In genomic region chr17:41347872-41348760, GRCh38 we compare ENCODE assay signal across 18 cellular contexts. TPM values are rescaled to one million over a fixed set of nuclear protein-coding genes. Genes with fewer than 3 reads are reported as not detected.
DNase-seq lines count a peak whose midpoint lies in the region; ATAC-seq, FAIRE-seq and TF ChIP-seq lines count a peak whose summit lies in the region.
"Had no signal": no experiment of that assay in that cellular context is flagged by ENCODE, and none has a peak within 500 bp of the region (broad histone marks: within the 10 kb centered on the region; RNA-seq: fewer than 3 reads in every experiment).

No MANE protein-coding gene starts in this region.

- no peak overlapping the region for H3K9ac ChIP-seq in trophoblast cell (ENCODE audit: low read length)
- no peak overlapping the region for H3K9ac ChIP-seq in mesenchymal stem cell (ENCODE audit: low read length)
- H3K9ac ChIP-seq: BLaER1, KMS-11 had no signal

- TF ChIP-seq POLR2A in right lobe of liver (IDR thresholded peaks at IDR 0.05) = no peak

- H2BK120ac ChIP-seq in trophoblast cell (ENCODE audit: insufficient read depth, low read length, poor library complexity) (no peak overlapping the region), mesenchymal stem cell (ENCODE audit: low read depth, low read length) (no peak overlapping the region)

- H3K4me3 Mint-ChIP-seq in T-helper 17 cell = no peak overlapping the region
- H3K4me3 Mint-ChIP-seq in T-helper 2 cell treated with Interferon-gamma antibody and Interleukin-4, amounts not matched to agents 5 μg/mL and 100 μg/mL, for 36 hours = no peak overlapping the region

- peaks cover 6% of the 10 kb centered on the region for H3K4me1 Mint-ChIP-seq in T-helper 17 cell
- H3K4me1 Mint-ChIP-seq in T-helper 2 cell treated with Interferon-gamma antibody and Interleukin-4, amounts not matched to agents 5 μg/mL and 100 μg/mL, for 36 hours (ENCODE audit: low read depth) = peaks cover 3% of the 10 kb centered on the region

- no peak overlapping the region for H3K4me3 ChIP-seq in esophagus (ENCODE audit: low read depth in 1 of 2, low read length in 2 of 2)
- no peak overlapping the region for H3K4me3 ChIP-seq in trophoblast cell (ENCODE audit: low read depth, low read length)
- H3K4me3 ChIP-seq in right lobe of liver = no peak overlapping the region
- H3K4me3 ChIP-seq in mesenchymal stem cell (ENCODE audit: insufficient read depth in 1 of 2, low read depth in 1 of 2, low read length in 2 of 2) = no peak overlapping the region
- H3K4me3 ChIP-seq: BLaER1, MG63 had no signal

- peaks cover 4 to 14% of the 10 kb centered on the region in 2 donors for H3K4me1 ChIP-seq in esophagus (ENCODE audit: control insufficient read depth in 2 of 2, insufficient read depth in 2 of 2, low read length in 1 of 2)
- H3K4me1 ChIP-seq in trophoblast cell (ENCODE audit: control insufficient read depth in 1 of 2, insufficient read depth in 2 of 2, low read length in 2 of 2) = no peaks in the 10 kb centered on the region
- no peaks in the 10 kb centered on the region for H3K4me1 ChIP-seq in right lobe of liver
- H3K4me1 ChIP-seq in mesenchymal stem cell (ENCODE audit: control insufficient read depth, insufficient read depth, low read depth, low read length) = no peaks in the 10 kb centered on the region
- H3K4me1 ChIP-seq: BLaER1 had no signal

- H4K12ac ChIP-seq in trophoblast cell (ENCODE audit: low read depth, low read length) = no peak overlapping the region

- H3K36me3 Mint-ChIP-seq in T-helper 17 cell (ENCODE audit: low read depth) = no peaks in the 10 kb centered on the region
- H3K36me3 Mint-ChIP-seq in T-helper 2 cell treated with Interferon-gamma antibody and Interleukin-4, amounts not matched to agents 5 μg/mL and 100 μg/mL, for 36 hours (ENCODE audit: low read depth) = no peaks in the 10 kb centered on the region

- H3K4me2 ChIP-seq in trophoblast cell (ENCODE audit: low read length) = no peak overlapping the region
- no peak overlapping the region for H3K4me2 ChIP-seq in mesenchymal stem cell (ENCODE audit: low read length, poor library complexity, severe bottlenecking)
- H3K4me2 ChIP-seq: BLaER1, KMS-11 had no signal

- H3K27me3 Mint-ChIP-seq in T-helper 17 cell = no peaks in the 10 kb centered on the region
- peaks cover 11% of the 10 kb centered on the region for H3K27me3 Mint-ChIP-seq in T-helper 2 cell treated with Interferon-gamma antibody and Interleukin-4, amounts not matched to agents 5 μg/mL and 100 μg/mL, for 36 hours (ENCODE audit: low read depth)

- WGBS in esophagus, 2 donors = 46 to 59% methylated on average over 7 of the region's 7 CpGs
- WGBS in trophoblast cell (ENCODE audit: extremely low coverage, insufficient coverage, insufficient read length) = no CpG with 5 or more reads among the region's 7 CpGs
- WGBS in right lobe of liver (ENCODE audit: insufficient coverage, low coverage, low lambda C conversion rate, missing lambda C conversion rate) = 64% methylated on average over 4 of the region's 7 CpGs
- WGBS in mesenchymal stem cell = 91% methylated on average over 7 of the region's 7 CpGs

- H2BK15ac ChIP-seq in mesenchymal stem cell (ENCODE audit: low read depth, poor library complexity, severe bottlenecking) = no peak overlapping the region

- peak overlapping the region; percentile 72 to 85 for H3K27ac ChIP-seq in esophagus (ENCODE audit: low read depth in 2 of 2, low read length in 1 of 2)
- no peak overlapping the region for H3K27ac ChIP-seq in trophoblast cell (ENCODE audit: low read depth, low read length)
- no peak overlapping the region for H3K27ac ChIP-seq in right lobe of liver
- no peak overlapping the region for H3K27ac ChIP-seq in mesenchymal stem cell (ENCODE audit: low read length, poor library complexity, severe bottlenecking)
- H3K27ac ChIP-seq: BLaER1, KMS-11 had no signal

- peaks cover 3% of the 10 kb centered on the region for H3K79me1 ChIP-seq in trophoblast cell (ENCODE audit: low read length)
- H3K79me1 ChIP-seq in mesenchymal stem cell (replicated peaks; ENCODE audit: low read length, poor library complexity, severe bottlenecking) = no peaks in the 10 kb centered on the region

- FAIRE-seq in HTR-8/SVneo (lab: Jason Lieb, UNC) = peak; percentile 16

- DNase-seq in HTR-8/SVneo (ENCODE audit: insufficient read length, low spot score) (no peak), T-helper 17 cell (no peak), trophoblast cell (peak; percentile 77 to 81), right lobe of liver (no peak), mesenchymal stem cell (no peak)
- DNase-seq in T-helper 2 cell treated with Interferon-gamma antibody and Interleukin-4, amounts not matched to agents 5 μg/mL and 100 μg/mL, for 36 hours (ENCODE audit: low spot score) = no peak
- DNase-seq: GOT3, MG63, NCI-H1092 treated with DMSO at 0.1 percent for 48 hours, NCI-H187 treated with DMSO at 0.1 percent for 48 hours, NCI-H2171 treated with DMSO at 0.1 percent for 48 hours, NCI-H510A treated with DMSO at 0.1 percent for 48 hours, OCI-M1 had no signal

- TF ChIP-seq CTCF in right lobe of liver (IDR thresholded peaks at IDR 0.05) = no peak

- peaks cover 3% of the 10 kb centered on the region for H3K9me3 Mint-ChIP-seq in T-helper 2 cell treated with Interferon-gamma antibody and Interleukin-4, amounts not matched to agents 5 μg/mL and 100 μg/mL, for 36 hours

- H3K36me3 ChIP-seq in esophagus (ENCODE audit: control insufficient read depth in 2 of 2, insufficient read depth in 2 of 2, low read length in 1 of 2) (no peaks in the 10 kb centered on the region), trophoblast cell (ENCODE audit: control insufficient read depth in 1 of 2, insufficient read depth in 2 of 2, low read length in 2 of 2) (no peaks in the 10 kb centered on the region), right lobe of liver (no peaks in the 10 kb centered on the region), mesenchymal stem cell (ENCODE audit: control insufficient read depth in 1 of 2, insufficient read depth in 2 of 2, low read depth in 1 of 2, low read length in 2 of 2) (no peaks in the 10 kb centered on the region)
- H3K36me3 ChIP-seq: BLaER1, MG63 had no signal

- H2BK5ac ChIP-seq in trophoblast cell (ENCODE audit: low read depth, low read length, poor library complexity) (no peak overlapping the region), mesenchymal stem cell (ENCODE audit: low read depth, low read length, poor library complexity, severe bottlenecking) (no peak overlapping the region)

- H2BK12ac ChIP-seq in trophoblast cell (ENCODE audit: low read length) (no peak overlapping the region), mesenchymal stem cell (ENCODE audit: low read length in 2 of 2) (no peak overlapping the region)

- H3K14ac ChIP-seq in trophoblast cell (ENCODE audit: low read length) = no peak overlapping the region
- no peak overlapping the region for H3K14ac ChIP-seq in mesenchymal stem cell (ENCODE audit: low read length in 2 of 2)

- H3K27me3 ChIP-seq in esophagus (ENCODE audit: control insufficient read depth in 1 of 2, insufficient read depth in 2 of 2, low read length in 2 of 2) (no peaks in the 10 kb centered on the region), trophoblast cell (ENCODE audit: insufficient read depth, low read length) (no peaks in the 10 kb centered on the region), right lobe of liver (no peaks in the 10 kb centered on the region), mesenchymal stem cell (ENCODE audit: control insufficient read depth in 1 of 2, insufficient read depth in 1 of 2, low read length in 2 of 2) (peaks cover 0 to 41% of the 10 kb centered on the region in 2 experiments)
- H3K27me3 ChIP-seq: BLaER1, MG63 had no signal

- intact Hi-C loops in right lobe of liver (cut with DNase I) = no loop called here

- H2AFZ ChIP-seq in trophoblast cell (ENCODE audit: insufficient read depth, low read length, poor library complexity) (no peak overlapping the region), mesenchymal stem cell (ENCODE audit: low read depth, low read length) (no peak overlapping the region)

- H4K91ac ChIP-seq in trophoblast cell (ENCODE audit: low read depth, low read length) = no peak overlapping the region
- H4K91ac ChIP-seq in mesenchymal stem cell (ENCODE audit: low read length) = no peak overlapping the region

- H3K4ac ChIP-seq in trophoblast cell (ENCODE audit: low read depth, low read length) = no peak overlapping the region
- no peak overlapping the region for H3K4ac ChIP-seq in mesenchymal stem cell (ENCODE audit: low read depth in 1 of 2, low read length in 2 of 2)

- H3K9me3 ChIP-seq in T-helper 17 cell (ENCODE audit: control insufficient read depth, low read length, poor library complexity, severe bottlenecking) = no peaks in the 10 kb centered on the region
- H3K9me3 ChIP-seq in esophagus (ENCODE audit: control insufficient read depth in 2 of 2, insufficient read depth in 1 of 2, low read depth in 1 of 2, low read length in 1 of 2) = no peaks in the 10 kb centered on the region
- H3K9me3 ChIP-seq in trophoblast cell (ENCODE audit: insufficient read depth, low read depth, low read length) = no peaks in the 10 kb centered on the region
- H3K9me3 ChIP-seq in right lobe of liver = no peaks in the 10 kb centered on the region
- H3K9me3 ChIP-seq in mesenchymal stem cell (ENCODE audit: control insufficient read depth, low read length) = peaks cover 9% of the 10 kb centered on the region

- H2AK5ac ChIP-seq in trophoblast cell (ENCODE audit: low read length) (no peak overlapping the region), mesenchymal stem cell (ENCODE audit: low read length, severe bottlenecking) (no peak overlapping the region)

- H4K8ac ChIP-seq in trophoblast cell (ENCODE audit: low read depth, low read length) = no peak overlapping the region
- no peak overlapping the region for H4K8ac ChIP-seq in mesenchymal stem cell (ENCODE audit: low read length)

- H3K18ac ChIP-seq in trophoblast cell (ENCODE audit: low read length) = no peak overlapping the region
- H3K18ac ChIP-seq in mesenchymal stem cell (ENCODE audit: low read depth in 1 of 2, low read length in 2 of 2) = no peak overlapping the region

- ATAC-seq in T-helper 17 cell (no peak), right lobe of liver (no peak)

- H3K27ac Mint-ChIP-seq in T-helper 17 cell = peak overlapping the region; percentile 39
- no peak overlapping the region for H3K27ac Mint-ChIP-seq in T-helper 2 cell treated with Interferon-gamma antibody and Interleukin-4, amounts not matched to agents 5 μg/mL and 100 μg/mL, for 36 hours

- no peak overlapping the region for H3K23ac ChIP-seq in trophoblast cell (ENCODE audit: low read length)
- no peak overlapping the region for H3K23ac ChIP-seq in mesenchymal stem cell (ENCODE audit: low read length in 2 of 2)

- H3K79me2 ChIP-seq in trophoblast cell (ENCODE audit: control insufficient read depth, insufficient read depth, low read length, poor library complexity) = no peaks in the 10 kb centered on the region

RNA-seq across cellular contexts. Expression of gene KRT33A, which starts 2.5 kb away (rescaled TPM):
- total RNA-seq in T-helper 17 cell = not detected
- polyA plus RNA-seq in esophagus = 1 to 10 TPM in 1 of 2 donors, under 1 TPM in 1; 0.69 to 1.2 TPM
- not detected in 2 replicates for polyA plus RNA-seq in trophoblast cell (2013)
- total RNA-seq in right lobe of liver = not detected
- polyA plus RNA-seq in mesenchymal stem cell (2013, experiment 1 of 2) = not detected
- not detected for polyA plus RNA-seq in mesenchymal stem cell (2013, experiment 2 of 2)
- total RNA-seq: Daoy had no signal
- polyA plus RNA-seq: AG04450 had no signal

RNA-seq across cellular contexts. Expression of gene KRT33B, which starts 21.5 kb away (rescaled TPM):
- total RNA-seq in T-helper 17 cell = not detected
- under 1 TPM; 0.12 to 0.16 TPM for polyA plus RNA-seq in esophagus
- polyA plus RNA-seq in trophoblast cell (2013) = 0.03 and 0.04 TPM in 2 replicates
- total RNA-seq in right lobe of liver = not detected
- polyA plus RNA-seq in mesenchymal stem cell (2013, experiment 1 of 2) = not detected
- polyA plus RNA-seq in mesenchymal stem cell (2013, experiment 2 of 2) = not detected
- total RNA-seq: Daoy had no signal
- polyA plus RNA-seq: AG04450 had no signal

RNA-seq across cellular contexts. Expression of gene KRTAP17-1, which starts 32.6 kb away (rescaled TPM):
- not detected for total RNA-seq in T-helper 17 cell
- polyA plus RNA-seq in esophagus = not detected
- not detected in 2 replicates for polyA plus RNA-seq in trophoblast cell (2013)
- total RNA-seq in right lobe of liver = not detected
- not detected for polyA plus RNA-seq in mesenchymal stem cell (2013, experiment 1 of 2)
- not detected for polyA plus RNA-seq in mesenchymal stem cell (2013, experiment 2 of 2)
- total RNA-seq: Daoy had no signal
- polyA plus RNA-seq: AG04450 had no signal

RNA-seq across cellular contexts. Expression of gene KRT34, which starts 34.0 kb away (rescaled TPM):
- total RNA-seq in T-helper 17 cell = not detected
- under 1 TPM; 0.19 to 0.20 TPM for polyA plus RNA-seq in esophagus
- polyA plus RNA-seq in trophoblast cell (2013) = not detected in 2 replicates
- not detected for total RNA-seq in right lobe of liver
- polyA plus RNA-seq in mesenchymal stem cell (2013, experiment 1 of 2) = 0.43 TPM
- polyA plus RNA-seq in mesenchymal stem cell (2013, experiment 2 of 2) = 0.42 TPM

RNA-seq across cellular contexts. Expression of gene KRTAP16-1, which starts 39.0 kb away (rescaled TPM):
- total RNA-seq in T-helper 17 cell (under 1 TPM; 0.17 to 0.34 TPM), right lobe of liver (not detected)
- polyA plus RNA-seq in esophagus = not detected
- polyA plus RNA-seq in trophoblast cell (2013) = not detected in 2 replicates
- polyA plus RNA-seq in mesenchymal stem cell (2013, experiment 1 of 2) = not detected
- polyA plus RNA-seq in mesenchymal stem cell (2013, experiment 2 of 2) = not detected
- total RNA-seq: Daoy had no signal
- polyA plus RNA-seq: AG04450 had no signal

Comparison
In these comparisons a context has a peak if more than half of its experiments do, and no peak if none do; other contexts are left out.
1. DNase-seq: peak in trophoblast cell (2 of 2); none in HTR-8/SVneo (single experiment), T-helper 17 cell (0 of 3), right lobe of liver (0 of 3), T-helper 2 cell treated with Interferon-gamma antibody and Interleukin-4, amounts not matched to agents 5 μg/mL and 100 μg/mL, for 36 hours (single experiment) and mesenchymal stem cell (single experiment).
2. H3K27ac ChIP-seq: peak in esophagus (2 of 2); none in trophoblast cell (single experiment), right lobe of liver (0 of 3) and mesenchymal stem cell (single experiment).